In the genomic region with DNA sequence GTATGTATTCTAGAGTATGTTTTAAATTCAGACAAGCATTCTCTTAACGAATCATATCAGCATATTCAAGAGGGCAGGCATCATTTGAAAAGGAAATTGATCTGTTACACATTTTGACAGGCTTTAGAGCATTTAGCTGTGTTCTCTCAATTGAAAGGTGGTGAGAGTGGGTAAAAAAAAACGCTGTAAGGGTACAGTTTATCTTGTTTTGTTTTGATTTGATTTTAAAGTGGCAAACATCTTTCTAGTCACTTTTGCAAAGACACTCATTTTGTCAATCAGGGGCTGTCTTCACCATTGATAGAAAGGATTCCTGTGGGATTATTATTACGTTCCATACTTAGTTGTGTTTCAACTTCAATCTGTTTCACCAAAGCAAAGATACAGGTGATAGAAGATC, we compare ENCODE assay signal across 23 cellular contexts. TPM values are rescaled to one million over a fixed set of nuclear protein-coding genes. Genes with fewer than 3 reads are reported as not detected.
"Had no signal": no experiment of that assay in that cellular context is flagged by ENCODE, and none has a peak within 500 bp of the region (broad histone marks: within the 10 kb centered on the region; RNA-seq: fewer than 3 reads in every experiment).

No MANE protein-coding gene starts in this region.

- H3K4me1 ChIP-seq: adrenal gland, foreskin keratinocyte, parathyroid adenoma had no signal

- H3K4me3 ChIP-seq: adrenal gland, lung, skin epidermis, tibial artery had no signal

- ATAC-seq: activated CD4-positive, alpha-beta T cell treated with anti-CD3 and anti-CD28 coated beads for 36 hours; activated CD8-positive, alpha-beta memory T cell treated with anti-CD3 and anti-CD28 coated beads, Interleukin-2, amount 10 ng/mL, durations not matched to agents 7 days and 5 days; foreskin keratinocyte; stimulated activated naive B cell treated with anti-CD40 and anti-IgM and Interleukin-4, amounts not matched to agents 10 μg/mL and 1 μg/mL and 100 μg/mL, for 72 hours; T-helper 17 cell had no signal

- H3K27me3 ChIP-seq: adrenal gland, foreskin keratinocyte, tibial artery had no signal

- DNase-seq: activated CD4-positive, alpha-beta memory T cell treated with anti-CD3 and anti-CD28 coated beads for 36 hours; activated CD4-positive, alpha-beta T cell treated with anti-CD3 and anti-CD28 coated beads for 36 hours; activated CD8-positive, alpha-beta memory T cell treated with anti-CD3 and anti-CD28 coated beads, Interleukin-2, amount 10 ng/mL, durations not matched to agents 7 days and 5 days; activated effector memory CD4-positive, alpha-beta T cell treated with Interleukin-2 at 50 U/mL for 16 hours; activated naive CD4-positive, alpha-beta T cell treated with anti-CD3 and anti-CD28 coated beads, Interleukin-2, amount 50 U/mL, for 16 hours; activated T-cell treated with anti-CD3 and anti-CD28 coated beads, Interleukin-2, amount 50 U/mL, for 24 hours; adrenal gland; central memory CD4-positive, alpha-beta T cell; effector memory CD4-positive, alpha-beta T cell; foreskin keratinocyte; immature natural killer cell; retina; stimulated activated CD4-positive, alpha-beta T cell treated with anti-CD3 and anti-CD28 coated beads, Interleukin-15, amount 100 ng/mL, for 24 hours; stimulated activated CD4-positive, alpha-beta T cell treated with anti-CD3 and anti-CD28 coated beads, Interleukin-4, amount 100 ng/mL, for 1 hour; stimulated activated naive B cell treated with anti-CD40 and anti-IgM and Interleukin-4, amounts not matched to agents 10 μg/mL and 1 μg/mL and 100 μg/mL, for 72 hours; T-helper 17 cell; tibial artery; WERI-Rb-1 had no signal

- H3K27ac ChIP-seq: adrenal gland, foreskin keratinocyte, parathyroid adenoma, skin epidermis, tibial artery, WERI-Rb-1 had no signal

- H3K9me3 ChIP-seq: adrenal gland, tibial artery had no signal

- H3K36me3 ChIP-seq: adrenal gland, tibial artery, WERI-Rb-1 had no signal

RNA-seq across cellular contexts. Expression of a gene that starts 2.2 kb away (rescaled TPM):
- total RNA-seq: activated CD4-positive, alpha-beta memory T cell treated with anti-CD3 and anti-CD28 coated beads for 36 hours; activated CD4-positive, alpha-beta T cell treated with anti-CD3 and anti-CD28 coated beads for 36 hours; activated CD8-positive, alpha-beta memory T cell treated with anti-CD3 and anti-CD28 coated beads, Interleukin-2, amount 10 ng/mL, durations not matched to agents 7 days and 5 days; foreskin keratinocyte; mesothelial cell of epicardium; myocyte; T-helper 17 cell had no signal
- polyA plus RNA-seq: foreskin keratinocyte, immature natural killer cell had no signal
